ENCODE assay signal across 1 cellular context in the genomic region with DNA sequence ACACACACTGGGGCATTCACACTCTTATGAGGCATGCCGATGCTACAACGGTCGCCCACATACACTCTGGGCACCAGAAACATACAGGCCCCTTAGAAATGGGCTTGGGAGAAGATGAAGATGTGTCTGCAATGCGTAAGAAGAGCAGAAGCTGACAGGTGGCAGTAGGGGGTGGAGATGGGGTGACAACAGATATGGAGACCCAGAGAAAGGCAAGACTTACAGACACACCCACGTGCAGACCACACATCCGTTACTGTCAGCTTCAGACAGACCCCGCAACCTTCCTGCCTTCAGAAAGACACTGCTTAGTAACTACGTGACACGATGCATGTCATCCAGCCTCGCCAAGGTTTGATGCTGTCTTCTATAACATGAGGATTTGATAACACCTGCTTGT.
TF ChIP-seq lines count a peak whose summit lies in the region.

No MANE protein-coding gene starts in this region.

TF ChIP-seq in H1, 55 proteins besides CTCF, POLR2A, EP300 and RAD21 (continued from another document):
- TF ChIP-seq, protein P1, sequence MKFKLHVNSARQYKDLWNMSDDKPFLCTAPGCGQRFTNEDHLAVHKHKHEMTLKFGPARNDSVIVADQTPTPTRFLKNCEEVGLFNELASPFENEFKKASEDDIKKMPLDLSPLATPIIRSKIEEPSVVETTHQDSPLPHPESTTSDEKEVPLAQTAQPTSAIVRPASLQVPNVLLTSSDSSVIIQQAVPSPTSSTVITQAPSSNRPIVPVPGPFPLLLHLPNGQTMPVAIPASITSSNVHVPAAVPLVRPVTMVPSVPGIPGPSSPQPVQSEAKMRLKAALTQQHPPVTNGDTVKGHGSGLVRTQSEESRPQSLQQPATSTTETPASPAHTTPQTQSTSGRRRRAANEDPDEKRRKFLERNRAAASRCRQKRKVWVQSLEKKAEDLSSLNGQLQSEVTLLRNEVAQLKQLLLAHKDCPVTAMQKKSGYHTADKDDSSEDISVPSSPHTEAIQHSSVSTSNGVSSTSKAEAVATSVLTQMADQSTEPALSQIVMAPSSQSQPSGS (IDR thresholded peaks at IDR 0.05; ENCODE audit: low read length): no peak
- TF ChIP-seq SIN3A (conservative IDR thresholded peaks at IDR 0.05 in 1 of 2, IDR thresholded peaks at IDR 0.05 in 1 of 2; ENCODE audit: low read depth in 1 of 2, low read length in 2 of 2): no peak
TF ChIP-seq in H1: peak in this region for 0.
